In the genomic region with DNA sequence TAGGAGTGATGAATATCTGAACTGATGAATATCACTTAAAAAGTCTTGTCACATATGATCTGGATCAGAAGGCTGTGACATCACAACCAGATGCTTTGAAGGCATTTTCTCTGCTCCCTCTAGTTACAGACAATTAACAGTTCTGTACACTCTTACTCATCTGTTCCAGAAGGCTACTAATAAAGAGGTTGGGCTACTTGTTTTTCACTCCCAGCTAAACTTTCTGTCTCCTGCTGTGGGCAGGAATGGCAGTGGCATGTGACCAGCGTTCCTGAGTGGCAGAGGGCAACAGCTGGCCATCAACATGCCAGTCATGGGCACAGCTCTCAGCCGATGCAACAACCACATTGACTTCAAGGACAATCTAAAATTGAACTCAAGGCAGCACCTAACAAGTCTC, we compare ENCODE assay signal across 1 cellular context.
TF ChIP-seq lines count a peak whose summit lies in the region.

No MANE protein-coding gene starts in this region.

TF ChIP-seq in H1, 55 proteins besides CTCF, POLR2A, EP300 and RAD21 (continued from another document):
- TF ChIP-seq, protein P1, sequence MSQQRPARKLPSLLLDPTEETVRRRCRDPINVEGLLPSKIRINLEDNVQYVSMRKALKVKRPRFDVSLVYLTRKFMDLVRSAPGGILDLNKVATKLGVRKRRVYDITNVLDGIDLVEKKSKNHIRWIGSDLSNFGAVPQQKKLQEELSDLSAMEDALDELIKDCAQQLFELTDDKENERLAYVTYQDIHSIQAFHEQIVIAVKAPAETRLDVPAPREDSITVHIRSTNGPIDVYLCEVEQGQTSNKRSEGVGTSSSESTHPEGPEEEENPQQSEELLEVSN (IDR thresholded peaks at IDR 0.05) = no peak
- TF ChIP-seq JUN (IDR thresholded peaks at IDR 0.05; ENCODE audit: low read depth, low read length) (no peak), MAFK (IDR thresholded peaks at IDR 0.05; ENCODE audit: low read depth, low read length) (no peak), HDAC6 (IDR thresholded peaks at IDR 0.05; ENCODE audit: low read depth, low read length) (no peak), SIN3A (conservative IDR thresholded peaks at IDR 0.05 in 1 of 2, IDR thresholded peaks at IDR 0.05 in 1 of 2; ENCODE audit: low read depth in 1 of 2, low read length in 2 of 2) (no peak), HDAC2 (IDR thresholded peaks at IDR 0.05; ENCODE audit: borderline replicate concordance in 1 of 2, low read depth in 2 of 2, low read length in 2 of 2) (no peak), TCF12 (IDR thresholded peaks at IDR 0.05; ENCODE audit: low read depth, low read length) (no peak), SRF (IDR thresholded peaks at IDR 0.05; ENCODE audit: low read depth, low read length) (no peak), EZH2 (IDR thresholded peaks at IDR 0.05; ENCODE audit: low read depth, low read length, severe bottlenecking) (no peak)
- TF ChIP-seq, protein P2, sequence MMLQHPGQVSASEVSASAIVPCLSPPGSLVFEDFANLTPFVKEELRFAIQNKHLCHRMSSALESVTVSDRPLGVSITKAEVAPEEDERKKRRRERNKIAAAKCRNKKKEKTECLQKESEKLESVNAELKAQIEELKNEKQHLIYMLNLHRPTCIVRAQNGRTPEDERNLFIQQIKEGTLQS (IDR thresholded peaks at IDR 0.05; ENCODE audit: insufficient read depth, low read depth, low read length) = no peak
- TF ChIP-seq, protein P3, sequence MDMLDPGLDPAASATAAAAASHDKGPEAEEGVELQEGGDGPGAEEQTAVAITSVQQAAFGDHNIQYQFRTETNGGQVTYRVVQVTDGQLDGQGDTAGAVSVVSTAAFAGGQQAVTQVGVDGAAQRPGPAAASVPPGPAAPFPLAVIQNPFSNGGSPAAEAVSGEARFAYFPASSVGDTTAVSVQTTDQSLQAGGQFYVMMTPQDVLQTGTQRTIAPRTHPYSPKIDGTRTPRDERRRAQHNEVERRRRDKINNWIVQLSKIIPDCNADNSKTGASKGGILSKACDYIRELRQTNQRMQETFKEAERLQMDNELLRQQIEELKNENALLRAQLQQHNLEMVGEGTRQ (IDR thresholded peaks at IDR 0.05; ENCODE audit: low read length) = no peak
- TF ChIP-seq, protein P4, sequence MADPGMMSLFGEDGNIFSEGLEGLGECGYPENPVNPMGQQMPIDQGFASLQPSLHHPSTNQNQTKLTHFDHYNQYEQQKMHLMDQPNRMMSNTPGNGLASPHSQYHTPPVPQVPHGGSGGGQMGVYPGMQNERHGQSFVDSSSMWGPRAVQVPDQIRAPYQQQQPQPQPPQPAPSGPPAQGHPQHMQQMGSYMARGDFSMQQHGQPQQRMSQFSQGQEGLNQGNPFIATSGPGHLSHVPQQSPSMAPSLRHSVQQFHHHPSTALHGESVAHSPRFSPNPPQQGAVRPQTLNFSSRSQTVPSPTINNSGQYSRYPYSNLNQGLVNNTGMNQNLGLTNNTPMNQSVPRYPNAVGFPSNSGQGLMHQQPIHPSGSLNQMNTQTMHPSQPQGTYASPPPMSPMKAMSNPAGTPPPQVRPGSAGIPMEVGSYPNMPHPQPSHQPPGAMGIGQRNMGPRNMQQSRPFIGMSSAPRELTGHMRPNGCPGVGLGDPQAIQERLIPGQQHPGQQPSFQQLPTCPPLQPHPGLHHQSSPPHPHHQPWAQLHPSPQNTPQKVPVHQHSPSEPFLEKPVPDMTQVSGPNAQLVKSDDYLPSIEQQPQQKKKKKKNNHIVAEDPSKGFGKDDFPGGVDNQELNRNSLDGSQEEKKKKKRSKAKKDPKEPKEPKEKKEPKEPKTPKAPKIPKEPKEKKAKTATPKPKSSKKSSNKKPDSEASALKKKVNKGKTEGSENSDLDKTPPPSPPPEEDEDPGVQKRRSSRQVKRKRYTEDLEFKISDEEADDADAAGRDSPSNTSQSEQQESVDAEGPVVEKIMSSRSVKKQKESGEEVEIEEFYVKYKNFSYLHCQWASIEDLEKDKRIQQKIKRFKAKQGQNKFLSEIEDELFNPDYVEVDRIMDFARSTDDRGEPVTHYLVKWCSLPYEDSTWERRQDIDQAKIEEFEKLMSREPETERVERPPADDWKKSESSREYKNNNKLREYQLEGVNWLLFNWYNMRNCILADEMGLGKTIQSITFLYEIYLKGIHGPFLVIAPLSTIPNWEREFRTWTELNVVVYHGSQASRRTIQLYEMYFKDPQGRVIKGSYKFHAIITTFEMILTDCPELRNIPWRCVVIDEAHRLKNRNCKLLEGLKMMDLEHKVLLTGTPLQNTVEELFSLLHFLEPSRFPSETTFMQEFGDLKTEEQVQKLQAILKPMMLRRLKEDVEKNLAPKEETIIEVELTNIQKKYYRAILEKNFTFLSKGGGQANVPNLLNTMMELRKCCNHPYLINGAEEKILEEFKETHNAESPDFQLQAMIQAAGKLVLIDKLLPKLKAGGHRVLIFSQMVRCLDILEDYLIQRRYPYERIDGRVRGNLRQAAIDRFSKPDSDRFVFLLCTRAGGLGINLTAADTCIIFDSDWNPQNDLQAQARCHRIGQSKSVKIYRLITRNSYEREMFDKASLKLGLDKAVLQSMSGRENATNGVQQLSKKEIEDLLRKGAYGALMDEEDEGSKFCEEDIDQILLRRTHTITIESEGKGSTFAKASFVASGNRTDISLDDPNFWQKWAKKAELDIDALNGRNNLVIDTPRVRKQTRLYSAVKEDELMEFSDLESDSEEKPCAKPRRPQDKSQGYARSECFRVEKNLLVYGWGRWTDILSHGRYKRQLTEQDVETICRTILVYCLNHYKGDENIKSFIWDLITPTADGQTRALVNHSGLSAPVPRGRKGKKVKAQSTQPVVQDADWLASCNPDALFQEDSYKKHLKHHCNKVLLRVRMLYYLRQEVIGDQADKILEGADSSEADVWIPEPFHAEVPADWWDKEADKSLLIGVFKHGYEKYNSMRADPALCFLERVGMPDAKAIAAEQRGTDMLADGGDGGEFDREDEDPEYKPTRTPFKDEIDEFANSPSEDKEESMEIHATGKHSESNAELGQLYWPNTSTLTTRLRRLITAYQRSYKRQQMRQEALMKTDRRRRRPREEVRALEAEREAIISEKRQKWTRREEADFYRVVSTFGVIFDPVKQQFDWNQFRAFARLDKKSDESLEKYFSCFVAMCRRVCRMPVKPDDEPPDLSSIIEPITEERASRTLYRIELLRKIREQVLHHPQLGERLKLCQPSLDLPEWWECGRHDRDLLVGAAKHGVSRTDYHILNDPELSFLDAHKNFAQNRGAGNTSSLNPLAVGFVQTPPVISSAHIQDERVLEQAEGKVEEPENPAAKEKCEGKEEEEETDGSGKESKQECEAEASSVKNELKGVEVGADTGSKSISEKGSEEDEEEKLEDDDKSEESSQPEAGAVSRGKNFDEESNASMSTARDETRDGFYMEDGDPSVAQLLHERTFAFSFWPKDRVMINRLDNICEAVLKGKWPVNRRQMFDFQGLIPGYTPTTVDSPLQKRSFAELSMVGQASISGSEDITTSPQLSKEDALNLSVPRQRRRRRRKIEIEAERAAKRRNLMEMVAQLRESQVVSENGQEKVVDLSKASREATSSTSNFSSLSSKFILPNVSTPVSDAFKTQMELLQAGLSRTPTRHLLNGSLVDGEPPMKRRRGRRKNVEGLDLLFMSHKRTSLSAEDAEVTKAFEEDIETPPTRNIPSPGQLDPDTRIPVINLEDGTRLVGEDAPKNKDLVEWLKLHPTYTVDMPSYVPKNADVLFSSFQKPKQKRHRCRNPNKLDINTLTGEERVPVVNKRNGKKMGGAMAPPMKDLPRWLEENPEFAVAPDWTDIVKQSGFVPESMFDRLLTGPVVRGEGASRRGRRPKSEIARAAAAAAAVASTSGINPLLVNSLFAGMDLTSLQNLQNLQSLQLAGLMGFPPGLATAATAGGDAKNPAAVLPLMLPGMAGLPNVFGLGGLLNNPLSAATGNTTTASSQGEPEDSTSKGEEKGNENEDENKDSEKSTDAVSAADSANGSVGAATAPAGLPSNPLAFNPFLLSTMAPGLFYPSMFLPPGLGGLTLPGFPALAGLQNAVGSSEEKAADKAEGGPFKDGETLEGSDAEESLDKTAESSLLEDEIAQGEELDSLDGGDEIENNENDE (IDR thresholded peaks at IDR 0.05; ENCODE audit: insufficient replicate concordance, low read length) = no peak
- TF ChIP-seq, protein P5, sequence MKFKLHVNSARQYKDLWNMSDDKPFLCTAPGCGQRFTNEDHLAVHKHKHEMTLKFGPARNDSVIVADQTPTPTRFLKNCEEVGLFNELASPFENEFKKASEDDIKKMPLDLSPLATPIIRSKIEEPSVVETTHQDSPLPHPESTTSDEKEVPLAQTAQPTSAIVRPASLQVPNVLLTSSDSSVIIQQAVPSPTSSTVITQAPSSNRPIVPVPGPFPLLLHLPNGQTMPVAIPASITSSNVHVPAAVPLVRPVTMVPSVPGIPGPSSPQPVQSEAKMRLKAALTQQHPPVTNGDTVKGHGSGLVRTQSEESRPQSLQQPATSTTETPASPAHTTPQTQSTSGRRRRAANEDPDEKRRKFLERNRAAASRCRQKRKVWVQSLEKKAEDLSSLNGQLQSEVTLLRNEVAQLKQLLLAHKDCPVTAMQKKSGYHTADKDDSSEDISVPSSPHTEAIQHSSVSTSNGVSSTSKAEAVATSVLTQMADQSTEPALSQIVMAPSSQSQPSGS (IDR thresholded peaks at IDR 0.05; ENCODE audit: low read length) = no peak
